ENCODE assay signal across 1 cellular context in genomic region chr2:99876956-99877355, GRCh38.
TF ChIP-seq lines count a peak whose summit lies in the region.

No MANE protein-coding gene starts in this region.

TF ChIP-seq in IMR-90, 13 proteins besides CTCF, POLR2A, EP300 and RAD21 (continued from another document):
- no peak for TF ChIP-seq BHLHE40 (IDR thresholded peaks at IDR 0.05; ENCODE audit: low read depth, low read length)
TF ChIP-seq in IMR-90: peak in this region for 0.
